ENCODE assay signal across 1 cellular context in the genomic region with DNA sequence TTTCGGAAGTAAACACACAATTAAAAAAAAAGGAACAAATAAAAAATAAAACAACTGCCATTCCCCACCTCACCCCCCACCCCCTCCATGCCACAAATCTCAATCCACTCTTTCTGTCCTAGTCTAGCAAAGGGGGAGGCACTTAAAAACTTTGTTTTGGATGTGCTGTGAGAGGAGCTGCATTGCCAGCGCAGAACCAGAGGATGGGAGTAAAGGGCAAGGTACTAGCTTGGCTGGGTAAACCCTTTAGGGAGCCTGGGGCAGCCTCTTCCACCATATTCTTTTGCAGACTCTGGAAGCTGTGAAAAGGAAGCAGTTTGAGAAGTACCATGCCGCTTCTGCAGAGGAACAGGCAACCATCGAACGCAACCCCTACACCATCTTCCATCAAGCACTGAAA.
TF ChIP-seq lines count a peak whose summit lies in the region.

No MANE protein-coding gene starts in this region.

TF ChIP-seq in HEK293, 187 proteins besides CTCF, POLR2A, EP300 and RAD21:
- TF ChIP-seq, protein P1, sequence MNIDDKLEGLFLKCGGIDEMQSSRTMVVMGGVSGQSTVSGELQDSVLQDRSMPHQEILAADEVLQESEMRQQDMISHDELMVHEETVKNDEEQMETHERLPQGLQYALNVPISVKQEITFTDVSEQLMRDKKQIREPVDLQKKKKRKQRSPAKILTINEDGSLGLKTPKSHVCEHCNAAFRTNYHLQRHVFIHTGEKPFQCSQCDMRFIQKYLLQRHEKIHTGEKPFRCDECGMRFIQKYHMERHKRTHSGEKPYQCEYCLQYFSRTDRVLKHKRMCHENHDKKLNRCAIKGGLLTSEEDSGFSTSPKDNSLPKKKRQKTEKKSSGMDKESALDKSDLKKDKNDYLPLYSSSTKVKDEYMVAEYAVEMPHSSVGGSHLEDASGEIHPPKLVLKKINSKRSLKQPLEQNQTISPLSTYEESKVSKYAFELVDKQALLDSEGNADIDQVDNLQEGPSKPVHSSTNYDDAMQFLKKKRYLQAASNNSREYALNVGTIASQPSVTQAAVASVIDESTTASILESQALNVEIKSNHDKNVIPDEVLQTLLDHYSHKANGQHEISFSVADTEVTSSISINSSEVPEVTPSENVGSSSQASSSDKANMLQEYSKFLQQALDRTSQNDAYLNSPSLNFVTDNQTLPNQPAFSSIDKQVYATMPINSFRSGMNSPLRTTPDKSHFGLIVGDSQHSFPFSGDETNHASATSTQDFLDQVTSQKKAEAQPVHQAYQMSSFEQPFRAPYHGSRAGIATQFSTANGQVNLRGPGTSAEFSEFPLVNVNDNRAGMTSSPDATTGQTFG (tag by site-specific recombination; IDR thresholded peaks at IDR 0.05; ENCODE audit: borderline replicate concordance): no peak
- TF ChIP-seq ZNF549 (tag by site-specific recombination; IDR thresholded peaks at IDR 0.05): no peak
- no peak for TF ChIP-seq SCRT2 (tag by site-specific recombination; IDR thresholded peaks at IDR 0.05)
TF ChIP-seq in HEK293: peak in this region for 0.
